In genomic region chr7:96952974-96953391, GRCh38 we compare ENCODE assay signal across 1 cellular context.
TF ChIP-seq lines count a peak whose summit lies in the region.

No MANE protein-coding gene starts in this region.

TF ChIP-seq in GM23338, 12 proteins besides CTCF, POLR2A, EP300 and RAD21 (continued from another document):
- TF ChIP-seq ZNF462 (CRISPR knock-in tag; IDR thresholded peaks at IDR 0.05): no peak
- TF ChIP-seq ETS1 (IDR thresholded peaks at IDR 0.05): no peak
- no peak for TF ChIP-seq JUNB (IDR thresholded peaks at IDR 0.05; ENCODE audit: unreplicated experiment)
